ENCODE assay signal across 7 cellular contexts in the genomic region with DNA sequence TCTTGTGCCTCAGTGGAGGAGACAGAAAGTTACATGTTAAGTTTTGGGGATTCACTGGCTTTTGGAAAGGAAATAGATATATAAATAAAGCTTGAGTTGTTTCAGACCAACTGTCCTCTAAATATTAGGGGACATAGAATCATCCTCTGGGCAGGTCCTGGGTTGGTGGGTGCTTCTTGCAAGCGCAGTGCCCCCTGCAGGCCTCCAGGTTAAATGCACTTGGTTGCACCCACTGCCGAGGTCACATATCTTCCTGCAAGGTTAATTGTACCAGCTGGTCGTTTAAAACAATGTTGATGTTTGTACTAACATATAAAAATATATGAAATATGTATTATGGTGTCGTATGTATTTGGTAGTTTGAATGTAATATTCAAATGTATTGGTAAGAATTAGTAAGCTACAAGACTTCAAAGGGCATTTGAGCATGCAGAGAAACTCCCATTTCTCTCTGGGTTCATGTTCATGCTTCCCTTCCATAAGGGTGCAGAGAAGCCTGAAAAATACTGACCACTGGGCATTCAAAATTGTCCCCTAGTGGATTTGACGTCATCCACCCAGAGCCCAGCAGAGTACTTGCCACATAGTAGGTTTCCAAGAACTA.
DNase-seq lines count a peak whose midpoint lies in the region; ATAC-seq, FAIRE-seq and TF ChIP-seq lines count a peak whose summit lies in the region.

No MANE protein-coding gene starts in this region.

- no peak overlapping the region for H3K4me2 ChIP-seq in PC-3 (ENCODE audit: low read length)

- no peak for FAIRE-seq in H54 (lab: Jason Lieb, UNC)

- H3K79me2 ChIP-seq in PC-3 (ENCODE audit: low read length) = 0 out of 2 replicates have a peak, but pooled peaks cover 3% of the 10 kb centered on the region

- H3K27me3 ChIP-seq in PC-3 (ENCODE audit: low read length) = no peaks in the 10 kb centered on the region

- no peaks in the 10 kb centered on the region for H3K9me2 ChIP-seq in PC-3 (replicated peaks; ENCODE audit: low read length)

- POLR2A ChIA-PET in PC-3 (lab: Charles Lee; ENCODE audit: unreplicated experiment) = no interaction called here

- H4K20me1 ChIP-seq in PC-3 (ENCODE audit: low read length) = no peaks in the 10 kb centered on the region

- H3K4me3 ChIP-seq in PC-3 (ENCODE audit: low read length) (no peak overlapping the region), epithelial cell of esophagus (ENCODE audit: low read length) (no peak overlapping the region)

- ATAC-seq in PC-3 (peak; percentile 22; the same call in 1 of the 2 replicates), HG02763 (IDR thresholded peaks at IDR 0.05; ENCODE audit: unreplicated experiment) (no peak), T-helper 17 cell (no peak)

- no peaks in the 10 kb centered on the region for H3K36me3 ChIP-seq in PC-3 (ENCODE audit: low read depth, low read length)

- no peak for TF ChIP-seq POLR2A in H54 (IDR thresholded peaks at IDR 0.05; ENCODE audit: low read depth, low read length)

- H3K4me1 ChIP-seq in PC-3 (ENCODE audit: insufficient read depth, low read length) = peaks cover 7% of the 10 kb centered on the region

- intact Hi-C loops in PC-3 (cut with micrococcal nuclease) = loop anchor here (1.0 kb wide), 2 partner anchors 156 to 226 kb away; no protein-coding TSS in a partner anchor

- H3K36me3 Mint-ChIP-seq in nephron progenitor cell (ENCODE audit: low read depth) = peaks cover 48% of the 10 kb centered on the region
- peaks cover 2% of the 10 kb centered on the region for H3K36me3 Mint-ChIP-seq in T-helper 17 cell (ENCODE audit: low read depth)

- BruUV-seq in PC-3 (replicated peaks; lab: Mats Ljungman, UMichigan) = no TSS peak

- no peak overlapping the region for H2AFZ ChIP-seq in PC-3 (ENCODE audit: low read length)

- H3F3A ChIP-seq in PC-3 (ENCODE audit: low read length, unreplicated experiment) = no peaks in the 10 kb centered on the region

- TF ChIP-seq CTCF in PC-3 (conservative IDR thresholded peaks at IDR 0.05; ENCODE audit: low read depth, low read length) = peak; percentile 71
- peak; percentile 73 for TF ChIP-seq CTCF in epithelial cell of esophagus (IDR thresholded peaks at IDR 0.05; ENCODE audit: insufficient read depth, low read depth, low read length, missing control alignments)
- peak; percentile 73 for TF ChIP-seq CTCF in nephron progenitor cell (IDR thresholded peaks at IDR 0.05)

- H3K27ac Mint-ChIP-seq in nephron progenitor cell (no peak overlapping the region), T-helper 17 cell (no peak overlapping the region)

- no peak overlapping the region for H3K4me3 Mint-ChIP-seq in nephron progenitor cell
- H3K4me3 Mint-ChIP-seq in T-helper 17 cell = no peak overlapping the region

- DNase-seq in DMS153 treated with DMSO at 0.1 percent for 48 hours (lab: John Stamatoyannopoulos, UW; ENCODE audit: unreplicated experiment) (peak; percentile 21), H54 (ENCODE audit: insufficient read length, low spot score) (peak; percentile 43), PC-3 (peak; percentile 47), epithelial cell of esophagus (ENCODE audit: low read depth) (peak; percentile 71), nephron progenitor cell (peak; percentile 49), T-helper 17 cell (no peak)

- CTCF ChIA-PET in PC-3 (lab: Charles Lee) = interaction anchor here (0.6 kb wide), 2 partner anchors 13 to 146 kb away, joined by 3 to 4 read pairs; no protein-coding TSS in a partner anchor

- peaks cover 22% of the 10 kb centered on the region for H3K4me1 Mint-ChIP-seq in nephron progenitor cell
- H3K4me1 Mint-ChIP-seq in T-helper 17 cell = peaks cover 2% of the 10 kb centered on the region

- H3K27ac ChIP-seq in PC-3 (ENCODE audit: low read length) = no peak overlapping the region

- no peak overlapping the region for H3K9ac ChIP-seq in PC-3 (ENCODE audit: low read length)

- H3K9me3 ChIP-seq in PC-3 (ENCODE audit: low read length) = no peaks in the 10 kb centered on the region
- no peaks in the 10 kb centered on the region for H3K9me3 ChIP-seq in T-helper 17 cell (ENCODE audit: control insufficient read depth, low read length, poor library complexity, severe bottlenecking)

- H3K27me3 Mint-ChIP-seq in nephron progenitor cell (ENCODE audit: low read depth, poor library complexity) = no peaks in the 10 kb centered on the region
- H3K27me3 Mint-ChIP-seq in T-helper 17 cell = peaks cover 9% of the 10 kb centered on the region

- H3K9me3 Mint-ChIP-seq in nephron progenitor cell = no peaks in the 10 kb centered on the region

Comparison
In these comparisons a context has a peak if more than half of its experiments do, and no peak if none do; other contexts are left out.
1. DNase-seq: peak in DMS153 treated with DMSO at 0.1 percent for 48 hours (single experiment), H54 (single experiment), PC-3 (single experiment), epithelial cell of esophagus (single experiment) and nephron progenitor cell (single experiment); none in T-helper 17 cell (0 of 3).
2. Peak in every context shown above with its lines, with median percentiles within 50 percentile points of each other: CTCF ChIP-seq.